8 cellular contexts compared by ENCODE assay signal in genomic region chr6:166382933-166383816, GRCh38. TPM values are rescaled to one million over a fixed set of nuclear protein-coding genes. Genes with fewer than 3 reads are reported as not detected.
DNase-seq lines count a peak whose midpoint lies in the region; ATAC-seq and TF ChIP-seq lines count a peak whose summit lies in the region.

TSS of gene MPC1 (minus strand) at chr6:166382940. CDS start at chr6:166382876, 64 bp downstream.

- TF ChIP-seq POLR2A in GM18505 (IDR thresholded peaks at IDR 0.05; ENCODE audit: borderline replicate concordance, extremely low read depth, insufficient read depth, insufficient read length) (peak; percentile 72), prostate gland (IDR thresholded peaks at IDR 0.05) (peak; percentile 70)

- intact Hi-C loops in left ventricle myocardium superior (cut with micrococcal nuclease) (loop anchor here (10.0 kb wide), 1 partner anchor 48 kb away; no protein-coding TSS in a partner anchor), prostate gland (cut with DNase I) (loop anchor here (5.0 kb wide), 2 partner anchors 41 to 244 kb away; partner anchors contain the start of genes RPS6KA2 and SFT2D1)

- no peaks in the 10 kb centered on the region for H3K36me3 ChIP-seq in prostate gland

- under 1% methylated on average over 75 of the region's 96 CpGs for WGBS in prostate gland

- no peaks in the 10 kb centered on the region for H3K4me1 ChIP-seq in prostate gland (replicated peaks)

- ATAC-seq in GM18505 (IDR thresholded peaks at IDR 0.05; ENCODE audit: unreplicated experiment) (peak; percentile 90), HG02970 (IDR thresholded peaks at IDR 0.05; ENCODE audit: low FRiP score, unreplicated experiment) (peak; percentile 88), left ventricle myocardium superior (peak; percentile 96)

- H3K4me3 ChIP-seq in prostate gland = peak within 1 kb of the TSS; percentile 82 to 86

- H3K9me3 ChIP-seq in prostate gland = no peaks in the 10 kb centered on the region

- TF ChIP-seq CTCF in prostate gland (IDR thresholded peaks at IDR 0.05) = peak in 1 of 4 experiments; percentile 14

- H3K27ac ChIP-seq in angular gyrus (ENCODE audit: low read depth, low read length) (peak within 1 kb of the TSS; percentile 81), prostate gland (peak within 1 kb of the TSS; percentile 89 to 92)

- peak; percentile 44 for DNase-seq in NCI-H187 treated with DMSO at 0.1 percent for 48 hours (lab: John Stamatoyannopoulos, UW)
- peak; percentile 86 to 97 (median 92) for DNase-seq in T-helper 2 cell
- DNase-seq in left ventricle myocardium superior = peak; percentile 99
- peak; percentile 96 for DNase-seq in prostate gland (ENCODE audit: low spot score)
- peak; percentile 96 for DNase-seq in ureter (ENCODE audit: low spot score)

- H3K27me3 ChIP-seq in prostate gland (replicated peaks; ENCODE audit: insufficient read depth) = no peaks in the 10 kb centered on the region

RNA-seq across cellular contexts. Expression of gene MPC1, which starts in this region (rescaled TPM):
- total RNA-seq in left ventricle myocardium superior (411 TPM), prostate gland (10 to 100 TPM; 25.3 to 58.9 TPM), ureter (53.9 TPM)

Comparison
In these comparisons a context has a peak if more than half of its experiments do, and no peak if none do; other contexts are left out.
1. Peak in every context shown above with its lines: DNase-seq, ATAC-seq, H3K4me3 ChIP-seq and H3K27ac ChIP-seq.
2. DNase-seq: peak in every context shown above with its lines; median percentile 99 in left ventricle myocardium superior; 96 in prostate gland; 96 in ureter; 92 in T-helper 2 cell; 44 in NCI-H187 treated with DMSO at 0.1 percent for 48 hours.